Comparison of ENCODE assay signal across 21 cellular contexts in genomic region chr16:13552960-13553257, GRCh38.
DNase-seq lines count a peak whose midpoint lies in the region; TF ChIP-seq lines count a peak whose summit lies in the region.
"Had no signal": no experiment of that assay in that cellular context is flagged by ENCODE, and none has a peak within 500 bp of the region (broad histone marks: within the 10 kb centered on the region; RNA-seq: fewer than 3 reads in every experiment).

No MANE protein-coding gene starts in this region.

- no peak overlapping the region for H3K4me3 ChIP-seq in BLaER1 treated with 17β-estradiol and CSF1 and Interleukin-3, amounts not matched to agents 10 nM and 100 nM
- no peak overlapping the region for H3K4me3 ChIP-seq in HUES48 (ENCODE audit: low read depth, low read length)
- H3K4me3 ChIP-seq in neural progenitor cell, result no peak overlapping the region

- no peaks in the 10 kb centered on the region for H3K36me3 Mint-ChIP-seq in neural progenitor cell
- H3K36me3 Mint-ChIP-seq: CD14-positive monocyte; CD4-positive, alpha-beta memory T cell; CD4-positive, CD25-positive, alpha-beta regulatory T cell; CD8-positive, alpha-beta memory T cell had no signal

- H3K9me3 Mint-ChIP-seq in neural progenitor cell, result no peaks in the 10 kb centered on the region

- H2AFZ ChIP-seq in neural progenitor cell (replicated peaks), result no peak overlapping the region

- no peak for DNase-seq in neural progenitor cell (ENCODE audit: low spot score)
- no peak for DNase-seq in HuH-7 (ENCODE audit: low spot score)
- no peak for DNase-seq in activated CD4-positive, alpha-beta T cell treated with anti-CD3 and anti-CD28 coated beads, Interleukin-2, amount 50 U/mL, for 48 hours
- no peak for DNase-seq in NCI-H1436 treated with DMSO at 0.1 percent for 48 hours (lab: John Stamatoyannopoulos, UW)
- DNase-seq: 8988T; ACHN; BE2C; CD4-positive, alpha-beta memory T cell; CD4-positive, CD25-positive, alpha-beta regulatory T cell; CD8-positive, alpha-beta memory T cell; COR-L47; DMS 273 treated with DMSO at 0.1 percent for 48 hours; DMS153; DMS53; DMS79; DND-41; EL; GDM1 had no signal

- peaks cover 0 to 21% (median 0%) of the 10 kb centered on the region in 11 experiments; a peak in 5 of 22 replicates for H3K27me3 ChIP-seq in BLaER1 treated with 17β-estradiol and CSF1 and Interleukin-3, amounts not matched to agents 10 nM and 100 nM
- no peaks in the 10 kb centered on the region for H3K27me3 ChIP-seq in HUES48 (ENCODE audit: control insufficient read depth, insufficient read depth, low read length)
- H3K27me3 ChIP-seq in neural progenitor cell, result no peaks in the 10 kb centered on the region
- H3K27me3 ChIP-seq: BE2C had no signal

- peaks cover 5% of the 10 kb centered on the region for H3K27me3 Mint-ChIP-seq in neural progenitor cell (ENCODE audit: insufficient read depth, low read depth)
- H3K27me3 Mint-ChIP-seq: CD4-positive, CD25-positive, alpha-beta regulatory T cell; CD8-positive, alpha-beta memory T cell had no signal

- H3K4me3 Mint-ChIP-seq in neural progenitor cell, result peak overlapping the region; percentile 30
- H3K4me3 Mint-ChIP-seq: CD14-positive monocyte; CD4-positive, alpha-beta memory T cell; CD8-positive, alpha-beta memory T cell had no signal

- peaks cover 0 to 8% (median 0%) of the 10 kb centered on the region in 11 experiments; a peak in 1 of 22 replicates for H4K20me1 ChIP-seq in BLaER1 treated with 17β-estradiol and CSF1 and Interleukin-3, amounts not matched to agents 10 nM and 100 nM
- no peaks in the 10 kb centered on the region for H4K20me1 ChIP-seq in neural progenitor cell (ENCODE audit: low read depth)

- H3K9ac ChIP-seq in BLaER1 treated with 17β-estradiol and CSF1 and Interleukin-3, amounts not matched to agents 10 nM and 100 nM, result no peak overlapping the region
- H3K9ac ChIP-seq in HUES48 (ENCODE audit: low read depth, low read length) (no peak overlapping the region), neural progenitor cell (no peak overlapping the region)

- H3F3A ChIP-seq in neural progenitor cell (ENCODE audit: low read depth), result no peaks in the 10 kb centered on the region

- no peaks in the 10 kb centered on the region for H3K79me2 ChIP-seq in neural progenitor cell (ENCODE audit: low read depth)

- no peaks in the 10 kb centered on the region for H3K9me3 ChIP-seq in BLaER1 treated with 17β-estradiol and CSF1 and Interleukin-3, amounts not matched to agents 10 nM and 100 nM (replicated peaks in 1 of 11)
- H3K9me3 ChIP-seq in HUES48 (ENCODE audit: control insufficient read depth, insufficient read depth, low read length), result no peaks in the 10 kb centered on the region
- no peaks in the 10 kb centered on the region for H3K9me3 ChIP-seq in neural progenitor cell (ENCODE audit: low read depth)
- H3K9me3 ChIP-seq: BE2C had no signal

- no peak for TF ChIP-seq CTCF in neural progenitor cell (IDR thresholded peaks at IDR 0.05)

- H3K27ac Mint-ChIP-seq in neural progenitor cell, result peak overlapping the region; percentile 13
- H3K27ac Mint-ChIP-seq: CD14-positive monocyte; CD4-positive, alpha-beta memory T cell; CD4-positive, CD25-positive, alpha-beta regulatory T cell had no signal

- H3K27ac ChIP-seq in BLaER1 treated with 17β-estradiol and CSF1 and Interleukin-3, amounts not matched to agents 10 nM and 100 nM, result no peak overlapping the region
- peak overlapping the region; percentile 4 for H3K27ac ChIP-seq in HUES48 (ENCODE audit: low read depth, low read length)
- H3K27ac ChIP-seq in neural progenitor cell, result no peak overlapping the region

- no peaks in the 10 kb centered on the region for H3K36me3 ChIP-seq in BLaER1 treated with 17β-estradiol and CSF1 and Interleukin-3, amounts not matched to agents 10 nM and 100 nM
- no peaks in the 10 kb centered on the region for H3K36me3 ChIP-seq in HUES48 (ENCODE audit: control insufficient read depth, insufficient read depth, low read length)
- no peaks in the 10 kb centered on the region for H3K36me3 ChIP-seq in neural progenitor cell
- H3K36me3 ChIP-seq: BE2C had no signal

- peak overlapping the region; percentile 37 to 78 (median 54) for H3K4me2 ChIP-seq in BLaER1 treated with 17β-estradiol and CSF1 and Interleukin-3, amounts not matched to agents 10 nM and 100 nM
- no peak overlapping the region for H3K4me2 ChIP-seq in neural progenitor cell

- H3K4me1 Mint-ChIP-seq in neural progenitor cell, result peaks cover 44% of the 10 kb centered on the region
- H3K4me1 Mint-ChIP-seq: CD14-positive monocyte; CD4-positive, alpha-beta memory T cell; CD4-positive, CD25-positive, alpha-beta regulatory T cell; CD8-positive, alpha-beta memory T cell had no signal

- peaks cover 10 to 53% (median 21%) of the 10 kb centered on the region in 10 experiments; a peak in 19 of 20 replicates for H3K4me1 ChIP-seq in BLaER1 treated with 17β-estradiol and CSF1 and Interleukin-3, amounts not matched to agents 10 nM and 100 nM
- H3K4me1 ChIP-seq in HUES48 (ENCODE audit: control insufficient read depth, insufficient read depth, low read length), result peaks cover 28% of the 10 kb centered on the region
- peaks cover 12% of the 10 kb centered on the region for H3K4me1 ChIP-seq in neural progenitor cell
- H3K4me1 ChIP-seq: BE2C had no signal
